In the genomic region with DNA sequence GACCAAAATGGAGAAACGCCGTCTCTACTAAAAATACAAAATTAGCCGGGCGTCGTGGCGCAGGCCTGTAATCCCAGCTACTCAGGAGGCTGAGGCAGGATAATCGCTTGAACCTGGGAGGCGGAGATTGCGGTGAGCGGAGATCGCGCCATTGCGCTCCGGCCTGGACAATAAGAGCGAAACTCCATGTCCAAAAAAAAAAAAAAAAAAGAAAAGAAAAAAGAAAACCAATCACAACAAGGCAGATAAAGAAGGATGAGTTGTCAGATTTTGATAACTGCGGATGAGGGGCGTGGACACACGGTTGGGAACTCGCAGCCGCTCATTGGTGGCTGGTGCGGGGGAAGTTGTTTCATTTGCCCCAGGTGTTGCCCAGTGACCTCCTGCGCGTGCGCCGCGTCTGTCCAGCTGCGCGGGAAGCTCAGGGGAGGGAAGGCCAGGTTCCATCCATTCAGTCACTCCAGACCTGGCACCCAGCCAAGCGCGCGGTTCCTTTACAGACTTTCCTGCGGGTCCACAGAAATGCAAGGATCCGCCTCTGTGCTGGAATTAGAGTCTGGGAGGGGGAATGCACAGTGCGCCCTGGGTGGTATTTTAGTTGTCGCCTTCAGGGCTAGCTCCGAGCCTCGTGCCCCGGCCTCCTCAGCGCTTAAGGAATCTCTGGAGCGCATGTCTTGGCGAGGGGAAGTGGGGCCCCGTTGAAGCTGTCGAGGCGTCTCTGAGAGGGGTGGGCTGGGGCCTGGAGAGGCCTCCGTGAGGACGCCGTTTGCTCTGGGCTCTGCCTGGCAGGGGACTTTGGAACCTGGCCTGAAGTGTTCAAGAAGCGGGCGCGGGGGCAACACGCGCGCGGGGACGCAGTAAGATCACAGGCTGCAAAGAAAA, we compare ENCODE assay signal across 8 cellular contexts. TPM values are rescaled to one million over a fixed set of nuclear protein-coding genes. Genes with fewer than 3 reads are reported as not detected.
A peak's percentile ranks its signal among the peaks of the same experiment; 100 is the strongest.
DNase-seq lines count a peak whose midpoint lies in the region; ATAC-seq and TF ChIP-seq lines count a peak whose summit lies in the region.

No MANE protein-coding gene starts in this region.

- no peaks in the 10 kb centered on the region for H3K36me3 ChIP-seq in testis (ENCODE audit: low read depth, missing control alignments)

- 27 to 29% methylated on average over 40 to 55 of the region's 55 CpGs for WGBS in testis, 2 donors

- DNase-seq in activated CD8-positive, alpha-beta memory T cell treated with anti-CD3 and anti-CD28 coated beads for 24 hours: peak; percentile 76
- DNase-seq in activated CD8-positive, alpha-beta memory T cell treated with anti-CD3 and anti-CD28 coated beads, Interleukin-2, amount 50 U/mL, for 4 hours: no peak
- peak; percentile 68 for DNase-seq in NCI-H1048 (lab: John Stamatoyannopoulos, UW)
- peak; percentile 64 for DNase-seq in ecto neural progenitor cell (ENCODE audit: low spot score)
- DNase-seq in memory B cell (ENCODE audit: low spot score in 2 of 2): no peak
- DNase-seq in testis: peak; percentile 72

- TF ChIP-seq POLR2A in testis (IDR thresholded peaks at IDR 0.05): no peak

- peak overlapping the region; percentile 83 for H3K4me3 Mint-ChIP-seq in memory B cell

- intact Hi-C loops in testis (cut with DNase I; ENCODE audit: low total_unique reads): no loop called here

- H3K27ac ChIP-seq in testis: peak overlapping the region; percentile 64 to 83

- no peaks in the 10 kb centered on the region for H3K27me3 Mint-ChIP-seq in memory B cell

- H3K4me1 Mint-ChIP-seq in memory B cell: peaks cover 15% of the 10 kb centered on the region

- no peak for TF ChIP-seq CTCF in WI38 (IDR thresholded peaks at IDR 0.05; ENCODE audit: low read depth, low read length)
- no peak for TF ChIP-seq CTCF in testis (IDR thresholded peaks at IDR 0.05)

- peaks cover 19% of the 10 kb centered on the region for H3K4me1 ChIP-seq in testis

- no peaks in the 10 kb centered on the region for H3K36me3 Mint-ChIP-seq in memory B cell

- H3K9me3 ChIP-seq in testis: no peaks in the 10 kb centered on the region

- H3K4me3 ChIP-seq in WI38 (ENCODE audit: low read depth, low read length): peak overlapping the region; percentile 60
- H3K4me3 ChIP-seq in testis: peak overlapping the region; percentile 50 to 61

- ATAC-seq in memory B cell (ENCODE audit: low read depth) (peak; percentile 22), GM18907 (IDR thresholded peaks at IDR 0.05; ENCODE audit: unreplicated experiment) (no peak)

- no peaks in the 10 kb centered on the region for H3K9me3 Mint-ChIP-seq in memory B cell

- H3K27ac Mint-ChIP-seq in memory B cell: no peak overlapping the region

- H3K27me3 ChIP-seq in testis: no peaks in the 10 kb centered on the region

RNA-seq across cellular contexts. Expression of gene GCHFR, which starts 0.7 kb away (rescaled TPM):
- 10 to 100 TPM in 1 of 2 donors, 1 to 10 TPM in 1; 8.5 to 15.0 TPM for total RNA-seq in testis
- 7.4 TPM for polyA plus RNA-seq in testis (ENCODE audit: insufficient read depth, low read depth, low replicate concordance)

RNA-seq across cellular contexts. Expression of gene C15orf62, which starts 6.6 kb away (rescaled TPM):
- under 1 TPM in 1 of 2 donors, not detected in 1; 0.24 TPM for total RNA-seq in testis
- not detected for polyA plus RNA-seq in testis (ENCODE audit: insufficient read depth, low read depth, low replicate concordance)

RNA-seq across cellular contexts. Expression of gene RMDN3, which starts 8.1 kb away (rescaled TPM):
- 10 to 100 TPM; 31.5 to 33.1 TPM for total RNA-seq in testis
- polyA plus RNA-seq in testis (ENCODE audit: insufficient read depth, low read depth, low replicate concordance): 37.3 TPM

RNA-seq across cellular contexts. Expression of gene ZFYVE19, which starts 43.7 kb away (rescaled TPM):
- total RNA-seq in testis: 10 to 100 TPM; 22.4 to 38.2 TPM
- 26.3 TPM for polyA plus RNA-seq in testis (ENCODE audit: insufficient read depth, low read depth, low replicate concordance)

RNA-seq across cellular contexts. Expression of gene DNAJC17, which starts 44.1 kb away (rescaled TPM):
- total RNA-seq in testis: 10 to 100 TPM; 11.1 to 21.6 TPM
- polyA plus RNA-seq in testis (ENCODE audit: insufficient read depth, low read depth, low replicate concordance): 22.6 TPM

Comparison
In these comparisons a context has a peak if more than half of its experiments do, and no peak if none do; other contexts are left out.
1. DNase-seq: peak in activated CD8-positive, alpha-beta memory T cell treated with anti-CD3 and anti-CD28 coated beads for 24 hours (single experiment), NCI-H1048 (single experiment), ecto neural progenitor cell (single experiment) and testis (single experiment); none in activated CD8-positive, alpha-beta memory T cell treated with anti-CD3 and anti-CD28 coated beads, Interleukin-2, amount 50 U/mL, for 4 hours (single experiment) and memory B cell (0 of 2).